In the genomic region with DNA sequence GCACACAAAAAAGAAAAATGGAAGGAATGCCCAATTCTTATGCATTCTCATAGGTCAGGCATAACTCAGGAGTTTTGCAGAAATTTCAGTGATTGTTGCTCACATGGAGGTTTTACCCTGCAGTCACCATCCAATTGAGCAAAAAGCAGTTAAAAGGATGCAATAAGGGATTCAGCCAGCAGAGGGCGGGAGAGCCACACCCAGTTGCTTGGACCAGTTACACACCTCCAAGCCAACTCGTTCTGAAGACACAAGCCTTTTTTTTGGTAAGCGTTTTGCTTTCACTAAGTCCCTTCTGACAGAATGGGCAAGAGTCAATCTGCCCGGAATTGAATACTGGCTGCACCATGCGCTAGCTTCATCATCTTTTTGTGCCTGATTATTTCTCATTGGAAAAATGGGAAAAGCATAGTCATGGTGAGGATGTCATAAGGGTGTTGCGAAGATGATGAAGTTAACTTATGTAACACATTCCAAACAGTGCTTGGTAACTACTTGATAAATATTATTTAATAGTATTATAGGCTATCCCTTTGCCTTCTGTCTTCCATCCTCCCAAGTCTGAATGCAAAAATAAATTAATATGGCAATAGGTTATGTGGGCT, we compare ENCODE assay signal across 8 cellular contexts.
DNase-seq lines count a peak whose midpoint lies in the region; ATAC-seq and TF ChIP-seq lines count a peak whose summit lies in the region.

No MANE protein-coding gene starts in this region.

- no peak overlapping the region for H3K4me3 Mint-ChIP-seq in CD8-positive, alpha-beta memory T cell
- H3K4me3 Mint-ChIP-seq in endothelial cell (ENCODE audit: unreplicated experiment) = no peak overlapping the region

- H3K4me1 Mint-ChIP-seq in CD8-positive, alpha-beta memory T cell = peaks cover 0 to 5% (median 0%) of the 10 kb centered on the region in 3 donors
- H3K4me1 Mint-ChIP-seq in endothelial cell (ENCODE audit: unreplicated experiment) = peaks cover 7% of the 10 kb centered on the region

- ATAC-seq in GM19438 (IDR thresholded peaks at IDR 0.05; ENCODE audit: low read depth, unreplicated experiment) (peak; percentile 95), HG03460 (IDR thresholded peaks at IDR 0.05; ENCODE audit: unreplicated experiment) (peak; percentile 87)

- peak; percentile 91 for TF ChIP-seq CTCF in endothelial cell (IDR thresholded peaks at IDR 0.05; ENCODE audit: unreplicated experiment)

- H3K9me3 ChIP-seq in CD8-positive, alpha-beta memory T cell (ENCODE audit: low read length) = no peaks in the 10 kb centered on the region

- H3K36me3 Mint-ChIP-seq in CD8-positive, alpha-beta memory T cell = no peaks in the 10 kb centered on the region
- H3K36me3 Mint-ChIP-seq in endothelial cell (ENCODE audit: low read depth, unreplicated experiment) = no peaks in the 10 kb centered on the region

- POLR2A ChIA-PET in CD8-positive, alpha-beta memory T cell (lab: Charles Lee) = no interaction called here

- H3K27ac Mint-ChIP-seq in CD8-positive, alpha-beta memory T cell = no peak overlapping the region
- H3K27ac Mint-ChIP-seq in endothelial cell (ENCODE audit: unreplicated experiment) = no peak overlapping the region

- no peaks in the 10 kb centered on the region for H3K27me3 Mint-ChIP-seq in CD8-positive, alpha-beta memory T cell
- H3K27me3 Mint-ChIP-seq in endothelial cell (ENCODE audit: unreplicated experiment) = no peaks in the 10 kb centered on the region

- CTCF ChIA-PET in CD8-positive, alpha-beta memory T cell (lab: Charles Lee) = no interaction called here

- DNase-seq in CD8-positive, alpha-beta memory T cell = peak; percentile 29 to 63 (median 34)
- peak; percentile 49 for DNase-seq in NCI-H82 treated with DMSO at 0.1 percent for 48 hours (lab: John Stamatoyannopoulos, UW; ENCODE audit: unreplicated experiment)
- DNase-seq in activated CD8-positive, alpha-beta memory T cell treated with anti-CD3 and anti-CD28 coated beads for 24 hours = peak; percentile 77
- DNase-seq in endothelial cell (ENCODE audit: low spot score) = peak; percentile 82
- DNase-seq in midbrain (lab: John Stamatoyannopoulos, UW) = peak; percentile 82
- peak; percentile 80 for DNase-seq in stimulated activated CD8-positive, alpha-beta memory T cell treated with anti-CD3 and anti-CD28 coated beads, Interleukin-4, amount 100 ng/mL, for 48 hours

- H3K9me3 Mint-ChIP-seq in CD8-positive, alpha-beta memory T cell = no peaks in the 10 kb centered on the region
- no peaks in the 10 kb centered on the region for H3K9me3 Mint-ChIP-seq in endothelial cell (ENCODE audit: unreplicated experiment)

- H3K4me1 ChIP-seq in CD8-positive, alpha-beta memory T cell (ENCODE audit: insufficient read depth, low read length) = no peaks in the 10 kb centered on the region

- no peaks in the 10 kb centered on the region for H3K36me3 ChIP-seq in CD8-positive, alpha-beta memory T cell (ENCODE audit: insufficient read depth, low read length)

- no peak overlapping the region for H3K27ac ChIP-seq in CD8-positive, alpha-beta memory T cell (ENCODE audit: low read depth, low read length)

- no peaks in the 10 kb centered on the region for H3K27me3 ChIP-seq in CD8-positive, alpha-beta memory T cell (ENCODE audit: insufficient read depth, low read length, poor library complexity, severe bottlenecking)

- no peak overlapping the region for H3K4me3 ChIP-seq in CD8-positive, alpha-beta memory T cell (ENCODE audit: low read length)
